In the genomic region with DNA sequence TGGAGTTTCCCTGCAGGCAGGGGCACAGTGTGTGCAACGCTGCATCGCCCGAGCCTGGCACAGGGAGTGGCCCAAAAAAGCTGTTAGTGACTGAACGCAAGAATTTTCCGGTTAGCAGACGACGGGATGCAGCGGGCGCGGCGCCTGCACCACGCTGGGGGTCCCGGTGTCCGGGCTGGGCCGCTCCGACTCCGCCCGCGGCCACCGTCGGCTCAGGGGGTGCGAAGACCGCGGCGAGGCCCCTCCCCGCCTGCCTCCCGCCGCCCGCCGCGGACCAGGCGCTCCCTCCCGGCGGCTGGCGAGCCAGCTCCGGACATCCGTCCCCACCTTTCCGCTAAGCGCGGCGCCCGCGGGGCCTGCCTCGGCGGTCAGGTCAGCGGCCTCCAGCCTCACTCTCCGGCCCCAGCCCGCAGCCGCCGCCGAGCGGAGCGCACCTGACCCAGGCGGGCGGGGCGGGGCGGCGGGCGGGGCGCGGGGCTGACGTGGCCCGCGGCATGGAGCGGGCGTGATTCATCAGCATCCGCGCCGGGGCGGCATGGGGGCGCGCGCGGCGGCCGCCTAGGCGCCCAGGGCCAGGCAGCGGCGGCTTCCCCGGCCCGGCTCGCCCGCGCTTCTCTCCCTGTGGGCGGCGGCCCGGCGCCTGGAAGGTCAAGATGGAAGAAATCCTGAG, we compare ENCODE assay signal across 1 cellular context.
TF ChIP-seq lines count a peak whose summit lies in the region.

Gene ARFGEF3, plus strand, starts transcription at position 506 of the 670 bp plus-strand sequence. Its CDS starts 148 bp downstream, at position 654.

TF ChIP-seq in HepG2, 621 proteins besides CTCF, POLR2A, EP300 and RAD21 (continued from another document and continues in another):
- peak; percentile 61; the same call in 1 of the 2 replicates for TF ChIP-seq MEIS2 (CRISPR knock-in tag; IDR thresholded peaks at IDR 0.05)
- TF ChIP-seq ZC3H4 (CRISPR knock-in tag; IDR thresholded peaks at IDR 0.05; ENCODE audit: borderline replicate concordance), result no peak
- peak; percentile 81; the same call in 1 of the 2 replicates for TF ChIP-seq TMF1 (CRISPR knock-in tag; IDR thresholded peaks at IDR 0.05; ENCODE audit: low read depth)
- no peak for TF ChIP-seq PBX3 (CRISPR knock-in tag; IDR thresholded peaks at IDR 0.05; ENCODE audit: borderline replicate concordance)
- no peak for TF ChIP-seq NR2F1 (CRISPR knock-in tag; IDR thresholded peaks at IDR 0.05)
- TF ChIP-seq TBL1XR1 (IDR thresholded peaks at IDR 0.05; ENCODE audit: borderline replicate concordance, low read length, partially characterized antibody), result no peak
- no peak for TF ChIP-seq ZKSCAN1 (IDR thresholded peaks at IDR 0.05; ENCODE audit: low read length)
- TF ChIP-seq SUZ12 (IDR thresholded peaks at IDR 0.05; ENCODE audit: low read depth, low read length), result no peak
- no peak for TF ChIP-seq ZNF564 (CRISPR knock-in tag; IDR thresholded peaks at IDR 0.05)
- TF ChIP-seq ARID5B (CRISPR knock-in tag; IDR thresholded peaks at IDR 0.05), result peak; percentile 9; the same call in 1 of the 2 replicates
- TF ChIP-seq ZBTB2 (CRISPR knock-in tag; IDR thresholded peaks at IDR 0.05; ENCODE audit: low read depth), result peak; percentile 74
- TF ChIP-seq, protein P1, sequence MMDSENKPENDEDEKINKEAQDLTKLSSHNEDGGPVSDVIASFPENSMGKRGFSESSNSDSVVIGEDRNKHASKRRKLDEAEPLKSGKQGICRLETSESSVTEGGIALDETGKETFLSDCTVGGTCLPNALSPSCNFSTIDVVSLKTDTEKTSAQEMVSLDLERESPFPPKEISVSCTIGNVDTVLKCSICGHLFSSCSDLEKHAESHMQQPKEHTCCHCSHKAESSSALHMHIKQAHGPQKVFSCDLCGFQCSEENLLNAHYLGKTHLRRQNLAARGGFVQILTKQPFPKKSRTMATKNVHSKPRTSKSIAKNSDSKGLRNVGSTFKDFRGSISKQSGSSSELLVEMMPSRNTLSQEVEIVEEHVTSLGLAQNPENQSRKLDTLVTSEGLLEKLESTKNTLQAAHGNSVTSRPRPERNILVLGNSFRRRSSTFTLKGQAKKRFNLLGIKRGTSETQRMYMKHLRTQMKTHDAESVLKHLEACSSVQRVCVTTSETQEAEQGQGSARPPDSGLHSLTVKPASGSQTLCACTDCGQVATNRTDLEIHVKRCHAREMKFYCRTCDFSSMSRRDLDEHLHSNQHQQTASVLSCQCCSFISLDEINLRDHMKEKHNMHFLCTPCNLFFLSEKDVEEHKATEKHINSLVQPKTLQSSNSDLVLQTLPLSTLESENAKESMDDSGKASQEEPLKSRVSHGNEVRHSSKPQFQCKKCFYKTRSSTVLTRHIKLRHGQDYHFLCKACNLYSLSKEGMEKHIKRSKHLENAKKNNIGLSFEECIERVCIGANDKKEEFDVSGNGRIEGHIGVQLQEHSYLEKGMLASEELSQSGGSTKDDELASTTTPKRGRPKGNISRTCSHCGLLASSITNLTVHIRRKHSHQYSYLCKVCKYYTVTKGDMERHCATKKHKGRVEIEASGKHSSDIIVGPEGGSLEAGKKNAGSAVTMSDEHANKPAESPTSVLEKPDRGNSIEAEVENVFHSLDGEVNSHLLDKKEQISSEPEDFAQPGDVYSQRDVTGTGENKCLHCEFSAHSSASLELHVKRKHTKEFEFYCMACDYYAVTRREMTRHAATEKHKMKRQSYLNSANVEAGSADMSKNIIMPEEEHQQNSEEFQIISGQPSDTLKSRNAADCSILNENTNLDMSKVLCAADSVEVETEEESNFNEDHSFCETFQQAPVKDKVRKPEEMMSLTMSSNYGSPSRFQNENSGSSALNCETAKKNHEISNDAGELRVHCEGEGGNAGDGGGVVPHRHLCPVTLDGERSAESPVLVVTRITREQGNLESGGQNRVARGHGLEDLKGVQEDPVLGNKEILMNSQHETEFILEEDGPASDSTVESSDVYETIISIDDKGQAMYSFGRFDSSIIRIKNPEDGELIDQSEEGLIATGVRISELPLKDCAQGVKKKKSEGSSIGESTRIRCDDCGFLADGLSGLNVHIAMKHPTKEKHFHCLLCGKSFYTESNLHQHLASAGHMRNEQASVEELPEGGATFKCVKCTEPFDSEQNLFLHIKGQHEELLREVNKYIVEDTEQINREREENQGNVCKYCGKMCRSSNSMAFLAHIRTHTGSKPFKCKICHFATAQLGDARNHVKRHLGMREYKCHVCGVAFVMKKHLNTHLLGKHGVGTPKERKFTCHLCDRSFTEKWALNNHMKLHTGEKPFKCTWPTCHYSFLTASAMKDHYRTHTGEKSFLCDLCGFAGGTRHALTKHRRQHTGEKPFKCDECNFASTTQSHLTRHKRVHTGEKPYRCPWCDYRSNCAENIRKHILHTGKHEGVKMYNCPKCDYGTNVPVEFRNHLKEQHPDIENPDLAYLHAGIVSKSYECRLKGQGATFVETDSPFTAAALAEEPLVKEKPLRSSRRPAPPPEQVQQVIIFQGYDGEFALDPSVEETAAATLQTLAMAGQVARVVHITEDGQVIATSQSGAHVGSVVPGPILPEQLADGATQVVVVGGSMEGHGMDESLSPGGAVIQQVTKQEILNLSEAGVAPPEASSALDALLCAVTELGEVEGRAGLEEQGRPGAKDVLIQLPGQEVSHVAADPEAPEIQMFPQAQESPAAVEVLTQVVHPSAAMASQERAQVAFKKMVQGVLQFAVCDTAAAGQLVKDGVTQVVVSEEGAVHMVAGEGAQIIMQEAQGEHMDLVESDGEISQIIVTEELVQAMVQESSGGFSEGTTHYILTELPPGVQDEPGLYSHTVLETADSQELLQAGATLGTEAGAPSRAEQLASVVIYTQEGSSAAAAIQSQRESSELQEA (CRISPR knock-in tag; IDR thresholded peaks at IDR 0.05; ENCODE audit: not compliant biosample characterization), result no peak
- TF ChIP-seq, protein P2, sequence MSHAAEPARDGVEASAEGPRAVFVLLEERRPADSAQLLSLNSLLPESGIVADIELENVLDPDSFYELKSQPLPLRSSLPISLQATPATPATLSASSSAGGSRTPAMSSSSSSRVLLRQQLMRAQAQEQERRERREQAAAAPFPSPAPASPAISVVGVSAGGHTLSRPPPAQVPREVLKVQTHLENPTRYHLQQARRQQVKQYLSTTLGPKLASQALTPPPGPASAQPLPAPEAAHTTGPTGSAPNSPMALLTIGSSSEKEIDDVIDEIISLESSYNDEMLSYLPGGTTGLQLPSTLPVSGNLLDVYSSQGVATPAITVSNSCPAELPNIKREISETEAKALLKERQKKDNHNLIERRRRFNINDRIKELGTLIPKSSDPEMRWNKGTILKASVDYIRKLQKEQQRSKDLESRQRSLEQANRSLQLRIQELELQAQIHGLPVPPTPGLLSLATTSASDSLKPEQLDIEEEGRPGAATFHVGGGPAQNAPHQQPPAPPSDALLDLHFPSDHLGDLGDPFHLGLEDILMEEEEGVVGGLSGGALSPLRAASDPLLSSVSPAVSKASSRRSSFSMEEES (CRISPR knock-in tag; IDR thresholded peaks at IDR 0.05), result peak; percentile 32; the same call in 1 of the 2 replicates
- TF ChIP-seq ZNF772 (CRISPR knock-in tag; IDR thresholded peaks at IDR 0.05), result no peak
- TF ChIP-seq ZNF598 (CRISPR knock-in tag; IDR thresholded peaks at IDR 0.05; ENCODE audit: borderline replicate concordance), result no peak
- TF ChIP-seq ZNF562 (CRISPR knock-in tag; IDR thresholded peaks at IDR 0.05; ENCODE audit: borderline replicate concordance), result no peak
- TF ChIP-seq, protein P3, sequence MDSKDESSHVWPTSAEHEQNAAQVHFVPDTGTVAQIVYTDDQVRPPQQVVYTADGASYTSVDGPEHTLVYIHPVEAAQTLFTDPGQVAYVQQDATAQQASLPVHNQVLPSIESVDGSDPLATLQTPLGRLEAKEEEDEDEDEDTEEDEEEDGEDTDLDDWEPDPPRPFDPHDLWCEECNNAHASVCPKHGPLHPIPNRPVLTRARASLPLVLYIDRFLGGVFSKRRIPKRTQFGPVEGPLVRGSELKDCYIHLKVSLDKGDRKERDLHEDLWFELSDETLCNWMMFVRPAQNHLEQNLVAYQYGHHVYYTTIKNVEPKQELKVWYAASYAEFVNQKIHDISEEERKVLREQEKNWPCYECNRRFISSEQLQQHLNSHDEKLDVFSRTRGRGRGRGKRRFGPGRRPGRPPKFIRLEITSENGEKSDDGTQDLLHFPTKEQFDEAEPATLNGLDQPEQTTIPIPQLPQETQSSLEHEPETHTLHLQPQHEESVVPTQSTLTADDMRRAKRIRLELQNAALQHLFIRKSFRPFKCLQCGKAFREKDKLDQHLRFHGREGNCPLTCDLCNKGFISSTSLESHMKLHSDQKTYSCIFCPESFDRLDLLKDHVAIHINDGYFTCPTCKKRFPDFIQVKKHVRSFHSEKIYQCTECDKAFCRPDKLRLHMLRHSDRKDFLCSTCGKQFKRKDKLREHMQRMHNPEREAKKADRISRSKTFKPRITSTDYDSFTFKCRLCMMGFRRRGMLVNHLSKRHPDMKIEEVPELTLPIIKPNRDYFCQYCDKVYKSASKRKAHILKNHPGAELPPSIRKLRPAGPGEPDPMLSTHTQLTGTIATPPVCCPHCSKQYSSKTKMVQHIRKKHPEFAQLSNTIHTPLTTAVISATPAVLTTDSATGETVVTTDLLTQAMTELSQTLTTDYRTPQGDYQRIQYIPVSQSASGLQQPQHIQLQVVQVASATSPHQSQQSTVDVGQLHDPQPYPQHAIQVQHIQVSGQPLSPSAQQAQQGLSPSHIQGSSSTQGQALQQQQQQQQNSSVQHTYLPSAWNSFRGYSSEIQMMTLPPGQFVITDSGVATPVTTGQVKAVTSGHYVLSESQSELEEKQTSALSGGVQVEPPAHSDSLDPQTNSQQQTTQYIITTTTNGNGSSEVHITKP (CRISPR knock-in tag; IDR thresholded peaks at IDR 0.05; ENCODE audit: low read depth), result no peak
- TF ChIP-seq, protein P4, sequence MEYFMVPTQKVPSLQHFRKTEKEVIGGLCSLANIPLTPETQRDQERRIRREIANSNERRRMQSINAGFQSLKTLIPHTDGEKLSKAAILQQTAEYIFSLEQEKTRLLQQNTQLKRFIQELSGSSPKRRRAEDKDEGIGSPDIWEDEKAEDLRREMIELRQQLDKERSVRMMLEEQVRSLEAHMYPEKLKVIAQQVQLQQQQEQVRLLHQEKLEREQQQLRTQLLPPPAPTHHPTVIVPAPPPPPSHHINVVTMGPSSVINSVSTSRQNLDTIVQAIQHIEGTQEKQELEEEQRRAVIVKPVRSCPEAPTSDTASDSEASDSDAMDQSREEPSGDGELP (IDR thresholded peaks at IDR 0.05; ENCODE audit: borderline replicate concordance, low read depth), result no peak
- no peak; the same call in 1 of the 2 replicates for TF ChIP-seq ZNF138 (CRISPR knock-in tag; IDR thresholded peaks at IDR 0.05; ENCODE audit: low read depth)
- TF ChIP-seq ZNF337 (CRISPR knock-in tag; IDR thresholded peaks at IDR 0.05; ENCODE audit: borderline replicate concordance, low read depth), result no peak
